In genomic region chr19:16365300-16365996, GRCh38 we compare ENCODE assay signal across 1 cellular context.
TF ChIP-seq lines count a peak whose summit lies in the region.

No MANE protein-coding gene starts in this region.

TF ChIP-seq in GM12878, 131 proteins besides CTCF, POLR2A, EP300 and RAD21:
- TF ChIP-seq SMAD5 (IDR thresholded peaks at IDR 0.05; ENCODE audit: low read depth), result no peak
- TF ChIP-seq FOS (IDR thresholded peaks at IDR 0.05; ENCODE audit: borderline replicate concordance, extremely low read depth, insufficient read length), result no peak
- no peak for TF ChIP-seq FOXM1 (IDR thresholded peaks at IDR 0.05; ENCODE audit: low read depth, low read length)
- no peak for TF ChIP-seq SPI1 (IDR thresholded peaks at IDR 0.05; ENCODE audit: borderline replicate concordance, insufficient read depth, low read depth, low read length)
- no peak for TF ChIP-seq STAT1 (conservative IDR thresholded peaks at IDR 0.05)
- no peak for TF ChIP-seq SUZ12 (IDR thresholded peaks at IDR 0.05; ENCODE audit: unreplicated experiment)
- TF ChIP-seq SIX5 (IDR thresholded peaks at IDR 0.05; ENCODE audit: low read depth, low read length, severe bottlenecking), result no peak
